In genomic region chr10:12769326-12770044, GRCh38 we compare ENCODE assay signal across 27 cellular contexts.
"Had no signal": no experiment of that assay in that cellular context is flagged by ENCODE, and none has a peak within 500 bp of the region (broad histone marks: within the 10 kb centered on the region; RNA-seq: fewer than 3 reads in every experiment).

No MANE protein-coding gene starts in this region.

- H3K27me3 Mint-ChIP-seq: activated B cell treated with CpG ODN at 0.5 μM for 24 hours; activated CD8-positive, alpha-beta T cell treated with anti-CD3 and anti-CD28 coated beads for 36 hours; activated T-helper 17 cell treated with anti-CD3 and anti-CD28 coated beads, Interleukin-2, amount 50 U/mL, for 72 hours; natural killer cell treated with Interleukin-12 subunit alpha and Interleukin-12 subunit beta and Interleukin-15 and Interleukin-18, amount 100 ng/mL, for 72 hours had no signal

- H3K36me3 ChIP-seq: brain microvascular endothelial cell, transverse colon had no signal

- H3K27ac Mint-ChIP-seq: activated B cell treated with CpG ODN at 0.5 μM for 24 hours; activated CD8-positive, alpha-beta T cell treated with anti-CD3 and anti-CD28 coated beads for 36 hours; activated T-helper 17 cell treated with anti-CD3 and anti-CD28 coated beads, Interleukin-2, amount 50 U/mL, for 72 hours; T-helper 2 cell treated with Interferon-gamma antibody and Interleukin-4, amounts not matched to agents 5 μg/mL and 100 μg/mL, for 36 hours had no signal

- DNase-seq: activated B cell treated with CpG ODN at 0.5 μM for 24 hours; activated CD4-positive, alpha-beta T cell treated with anti-CD3 and anti-CD28 coated beads, Interleukin-2, amount 50 U/mL, for 1 hour; activated CD8-positive, alpha-beta T cell treated with anti-CD3 and anti-CD28 coated beads for 36 hours; activated gamma-delta T cell treated with Interleukin-2 at 50 U/mL for 16 hours; activated naive CD4-positive, alpha-beta T cell treated with anti-CD3 and anti-CD28 coated beads, Interleukin-2, amount 50 U/mL, for 16 hours; activated T-cell treated with anti-CD3 and anti-CD28 coated beads, Interleukin-2, amount 50 U/mL, for 4 hours; aorta; brain microvascular endothelial cell; caudate nucleus; esophagus squamous epithelium; foreskin melanocyte; islet precursor cell; left ventricle myocardium inferior; mesendoderm; nucleus accumbens; psoas muscle; stimulated activated CD4-positive, alpha-beta T cell treated with anti-CD3 and anti-CD28 coated beads, Interleukin-15, amount 100 ng/mL, for 24 hours; stimulated activated CD4-positive, alpha-beta T cell treated with anti-CD3 and anti-CD28 coated beads, Interleukin-2, amount 100 ng/mL, for 24 hours; stimulated activated naive CD4-positive, alpha-beta T cell; T-helper 1 cell; transverse colon had no signal

- H3K4me1 ChIP-seq: esophagus squamous epithelium, left ventricle myocardium inferior, parathyroid adenoma, psoas muscle, transverse colon had no signal

- H3K9me3 ChIP-seq: esophagus squamous epithelium, left ventricle myocardium inferior, psoas muscle, transverse colon had no signal

- H3K4me3 Mint-ChIP-seq: activated B cell treated with CpG ODN at 0.5 μM for 24 hours; activated CD8-positive, alpha-beta T cell treated with anti-CD3 and anti-CD28 coated beads for 36 hours; activated T-cell treated with anti-CD3 and anti-CD28 coated beads, Interleukin-2, amount 50 U/mL, for 4 hours; activated T-helper 17 cell treated with anti-CD3 and anti-CD28 coated beads, Interleukin-2, amount 50 U/mL, for 72 hours; natural killer cell treated with Interleukin-12 subunit alpha and Interleukin-12 subunit beta and Interleukin-15 and Interleukin-18, amount 100 ng/mL, for 72 hours; T-helper 2 cell treated with Interferon-gamma antibody and Interleukin-4, amounts not matched to agents 5 μg/mL and 100 μg/mL, for 36 hours had no signal

- ATAC-seq: activated CD8-positive, alpha-beta T cell treated with anti-CD3 and anti-CD28 coated beads for 36 hours; activated T-cell treated with anti-CD3 and anti-CD28 coated beads, Interleukin-2, amount 50 U/mL, for 4 hours; activated T-helper 17 cell treated with anti-CD3 and anti-CD28 coated beads, Interleukin-2, amount 50 U/mL, for 72 hours; natural killer cell treated with Interleukin-12 subunit alpha and Interleukin-12 subunit beta and Interleukin-15 and Interleukin-18, amount 100 ng/mL, for 72 hours; psoas muscle had no signal

- H3K4me3 ChIP-seq: esophagus squamous epithelium, left ventricle myocardium inferior, lung, psoas muscle, transverse colon had no signal

- H3K27ac ChIP-seq: brain microvascular endothelial cell, epithelial cell of prostate, esophagus squamous epithelium, left ventricle myocardium inferior, parathyroid adenoma, psoas muscle, transverse colon had no signal

- H3K9me3 Mint-ChIP-seq: activated B cell treated with CpG ODN at 0.5 μM for 24 hours; activated CD8-positive, alpha-beta T cell treated with anti-CD3 and anti-CD28 coated beads for 36 hours; activated T-cell treated with anti-CD3 and anti-CD28 coated beads, Interleukin-2, amount 50 U/mL, for 4 hours; activated T-helper 17 cell treated with anti-CD3 and anti-CD28 coated beads, Interleukin-2, amount 50 U/mL, for 72 hours; natural killer cell treated with Interleukin-12 subunit alpha and Interleukin-12 subunit beta and Interleukin-15 and Interleukin-18, amount 100 ng/mL, for 72 hours had no signal

- H3K27me3 ChIP-seq: brain microvascular endothelial cell, esophagus squamous epithelium, transverse colon had no signal
